1 cellular context compared by ENCODE assay signal in the genomic region with DNA sequence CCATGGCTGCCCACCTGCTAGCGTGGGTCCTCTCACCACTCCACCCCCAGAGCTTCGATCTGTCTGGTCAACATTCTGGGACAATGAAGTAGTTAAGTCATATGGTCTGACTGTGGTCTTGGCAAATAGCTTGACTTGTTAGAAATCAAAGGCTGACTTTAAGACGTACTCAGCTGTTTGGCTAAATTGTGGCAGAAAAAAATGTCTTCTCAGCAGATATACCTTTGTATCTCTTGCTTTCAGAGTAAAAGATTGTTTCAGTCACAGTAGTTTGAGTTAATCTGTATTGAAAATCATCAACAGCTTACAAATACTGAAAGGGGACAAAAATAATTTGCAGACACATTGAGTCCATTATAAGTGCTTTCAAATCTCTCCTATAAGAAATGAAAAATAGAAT.
TF ChIP-seq lines count a peak whose summit lies in the region.

No MANE protein-coding gene starts in this region.

TF ChIP-seq in IMR-90, 13 proteins besides CTCF, POLR2A, EP300 and RAD21:
- TF ChIP-seq RCOR1 (IDR thresholded peaks at IDR 0.05; ENCODE audit: insufficient replicate concordance, low read length) (no peak), MAFK (IDR thresholded peaks at IDR 0.05; ENCODE audit: low read depth, low read length) (peak; percentile 44)
TF ChIP-seq in IMR-90: peak in this region for 1.
